ENCODE assay signal across 33 cellular contexts in the genomic region with DNA sequence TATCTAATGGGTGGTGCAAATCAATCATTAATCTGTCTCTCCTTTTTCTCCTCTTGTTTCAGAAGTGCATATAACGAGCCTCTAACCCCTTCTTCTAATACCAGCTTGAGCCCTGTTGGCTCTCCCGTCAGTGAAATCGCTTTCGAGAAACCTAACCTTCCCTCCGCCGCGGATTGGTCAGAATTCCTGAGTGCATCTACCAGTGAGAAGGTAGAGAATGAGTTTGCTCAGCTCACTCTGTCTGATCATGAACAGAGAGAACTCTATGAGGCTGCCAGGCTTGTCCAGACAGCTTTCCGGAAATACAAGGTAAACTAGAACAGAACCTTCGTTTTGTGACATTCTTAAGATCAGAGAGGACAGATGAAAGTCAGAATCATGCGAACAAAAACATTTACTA. TPM values are rescaled to one million over a fixed set of nuclear protein-coding genes. Genes with fewer than 3 reads are reported as not detected.
DNase-seq lines count a peak whose midpoint lies in the region; ATAC-seq, FAIRE-seq and TF ChIP-seq lines count a peak whose summit lies in the region.
"Had no signal": no experiment of that assay in that cellular context is flagged by ENCODE, and none has a peak within 500 bp of the region (broad histone marks: within the 10 kb centered on the region; RNA-seq: fewer than 3 reads in every experiment).

No MANE protein-coding gene starts in this region.

- H3K4me3 ChIP-seq in PC-3 (ENCODE audit: low read length) (no peak overlapping the region), kidney (ENCODE audit: low read length in 2 of 2) (peak overlapping the region; percentile 3 to 15), spleen (no peak overlapping the region)
- H3K4me3 ChIP-seq: A549, dorsolateral prefrontal cortex, GM23248, heart left ventricle, neural progenitor cell, vagina had no signal

- H3K4me1 Mint-ChIP-seq in MCF 10A (ENCODE audit: insufficient read depth, unreplicated experiment): peaks cover 7% of the 10 kb centered on the region
- H3K4me1 Mint-ChIP-seq in effector memory CD8-positive, alpha-beta T cell (ENCODE audit: low read depth in 2 of 2): peaks cover 0 to 7% of the 10 kb centered on the region in 2 donors
- H3K4me1 Mint-ChIP-seq: activated naive CD8-positive, alpha-beta T cell treated with anti-CD3 and anti-CD28 coated beads, Interleukin-2, amount 10 ng/mL, durations not matched to agents 7 days and 5 days; stimulated activated memory B cell treated with anti-CD40 and anti-IgM and Interleukin-4, amounts not matched to agents 10 μg/mL and 1 μg/mL and 100 μg/mL, for 72 hours had no signal

- no peaks in the 10 kb centered on the region for H3K36me3 Mint-ChIP-seq in MCF 10A (ENCODE audit: insufficient read depth, unreplicated experiment)
- peaks cover 13% of the 10 kb centered on the region for H3K36me3 Mint-ChIP-seq in effector memory CD8-positive, alpha-beta T cell (ENCODE audit: insufficient read depth)
- H3K36me3 Mint-ChIP-seq: activated naive CD8-positive, alpha-beta T cell treated with anti-CD3 and anti-CD28 coated beads, Interleukin-2, amount 10 ng/mL, durations not matched to agents 7 days and 5 days; CD8-positive, alpha-beta T cell; stimulated activated memory B cell treated with anti-CD40 and anti-IgM and Interleukin-4, amounts not matched to agents 10 μg/mL and 1 μg/mL and 100 μg/mL, for 72 hours had no signal

- ATAC-seq in PC-3 (peak; percentile 67), HG03520 (IDR thresholded peaks at IDR 0.05; ENCODE audit: unreplicated experiment) (no peak), HG02970 (IDR thresholded peaks at IDR 0.05; ENCODE audit: low FRiP score, unreplicated experiment) (no peak)
- no peak for ATAC-seq in effector memory CD8-positive, alpha-beta T cell (replicated peaks)
- ATAC-seq: A549; CD8-positive, alpha-beta T cell; heart left ventricle; sciatic nerve; stimulated activated memory B cell treated with anti-CD40 and anti-IgM and Interleukin-4, amounts not matched to agents 10 μg/mL and 1 μg/mL and 100 μg/mL, for 72 hours had no signal

- H3K27ac Mint-ChIP-seq in MCF 10A (ENCODE audit: low read depth, unreplicated experiment): peak overlapping the region; percentile 17
- H3K27ac Mint-ChIP-seq in effector memory CD8-positive, alpha-beta T cell: peak overlapping the region in 1 of 2 donors; percentile 74
- H3K27ac Mint-ChIP-seq: activated naive CD8-positive, alpha-beta T cell treated with anti-CD3 and anti-CD28 coated beads, Interleukin-2, amount 10 ng/mL, durations not matched to agents 7 days and 5 days; CD8-positive, alpha-beta T cell; neural progenitor cell; stimulated activated memory B cell treated with anti-CD40 and anti-IgM and Interleukin-4, amounts not matched to agents 10 μg/mL and 1 μg/mL and 100 μg/mL, for 72 hours had no signal

- BruUV-seq in PC-3 (replicated peaks; lab: Mats Ljungman, UMichigan) (no TSS peak), MCF 10A (replicated peaks; lab: Mats Ljungman, UMichigan) (no TSS peak)

- CTCF ChIA-PET in PC-3 (lab: Charles Lee): no interaction called here
- CTCF ChIA-PET in MCF 10A (lab: Yijun Ruan, JAX): interaction anchor here (0.7 to 11.5 kb wide), 2 partner anchors 73 to 133 kb away, joined by 3 to 646 read pairs; no protein-coding TSS in a partner anchor

- POLR2A ChIA-PET in PC-3 (lab: Charles Lee; ENCODE audit: unreplicated experiment): no interaction called here
- POLR2A ChIA-PET in MCF 10A (lab: Yijun Ruan, JAX): interaction anchor here (0.6 to 1.5 kb wide), 9 partner anchors 8 to 1133 kb away, joined by 3 to 6 read pairs (median 3); a partner anchor contains a TSS

- H3K36me3 ChIP-seq in PC-3 (ENCODE audit: low read depth, low read length) (no peaks in the 10 kb centered on the region), kidney (ENCODE audit: control insufficient read depth in 1 of 2, insufficient read depth in 2 of 2, low read length in 2 of 2) (no peaks in the 10 kb centered on the region), spleen (peaks cover 0 to 18% (median 0%) of the 10 kb centered on the region in 6 donors)
- H3K36me3 ChIP-seq: neural progenitor cell, vagina had no signal

- no peaks in the 10 kb centered on the region for H3F3A ChIP-seq in PC-3 (ENCODE audit: low read length, unreplicated experiment)

- TF ChIP-seq POLR2A in spleen (IDR thresholded peaks at IDR 0.05): no peak

- DNase-seq in PC-3: peak; percentile 15
- DNase-seq in MCF 10A (ENCODE audit: unreplicated experiment): peak; percentile 69
- DNase-seq in kidney: peak; percentile 75
- DNase-seq in spleen: no peak
- DNase-seq in NCI-H748 (lab: John Stamatoyannopoulos, UW; ENCODE audit: unreplicated experiment): no peak
- DNase-seq in effector memory CD8-positive, alpha-beta T cell: no peak
- DNase-seq: activated CD4-positive, CD25-positive, alpha-beta regulatory T cell treated with anti-CD3 and anti-CD28 coated beads, Interleukin-2, amount 50 U/mL, for 72 hours; activated effector memory CD4-positive, alpha-beta T cell treated with anti-CD3 and anti-CD28 coated beads, Interleukin-2, amount 50 U/mL, for 16 hours; activated naive CD8-positive, alpha-beta T cell treated with anti-CD3 and anti-CD28 coated beads, Interleukin-2, amount 10 ng/mL, durations not matched to agents 7 days and 5 days; activated T-cell treated with anti-CD3 and anti-CD28 coated beads for 4 hours; CD8-positive, alpha-beta T cell; cerebellar nuclear complex; dorsolateral prefrontal cortex; GM23248; heart left ventricle; IMR-90; kidney glomerular epithelial cell; NCI-H1105 treated with DMSO at 0.1 percent for 48 hours; NCI-H2029 treated with DMSO at 0.1 percent for 48 hours; NCI-H226; NCI-H774; stimulated activated CD4-positive, alpha-beta T cell treated with anti-CD3 and anti-CD28 coated beads, Interleukin-4, amount 100 ng/mL, for 4 hours; T-helper 1 cell had no signal

- no peaks in the 10 kb centered on the region for H3K9me3 Mint-ChIP-seq in MCF 10A (ENCODE audit: unreplicated experiment)
- no peaks in the 10 kb centered on the region for H3K9me3 Mint-ChIP-seq in effector memory CD8-positive, alpha-beta T cell
- H3K9me3 Mint-ChIP-seq: activated naive CD8-positive, alpha-beta T cell treated with anti-CD3 and anti-CD28 coated beads, Interleukin-2, amount 10 ng/mL, durations not matched to agents 7 days and 5 days; CD8-positive, alpha-beta T cell; neural progenitor cell; stimulated activated memory B cell treated with anti-CD40 and anti-IgM and Interleukin-4, amounts not matched to agents 10 μg/mL and 1 μg/mL and 100 μg/mL, for 72 hours had no signal

- intact Hi-C loops in PC-3 (cut with micrococcal nuclease) (no loop called here), MCF 10A (cut with micrococcal nuclease) (no loop called here), kidney (cut with DNase I) (loop anchor here (5.0 kb wide), 1 partner anchor 73 kb away; no protein-coding TSS in a partner anchor), spleen (cut with DNase I; ENCODE audit: low total_unique reads) (no loop called here)

- WGBS in spleen, 5 donors: 84 to 95% (median 91%) methylated on average over 10 of the region's 10 CpGs

- H3K79me2 ChIP-seq in PC-3 (ENCODE audit: low read length): no peaks in the 10 kb centered on the region

- no peaks in the 10 kb centered on the region for H3K9me2 ChIP-seq in PC-3 (replicated peaks; ENCODE audit: low read length)

- TF ChIP-seq CTCF in PC-3 (conservative IDR thresholded peaks at IDR 0.05; ENCODE audit: low read depth, low read length): no peak
- TF ChIP-seq CTCF in MCF 10A (IDR thresholded peaks at IDR 0.05; ENCODE audit: unreplicated experiment): no peak
- no peak for TF ChIP-seq CTCF in kidney (IDR thresholded peaks at IDR 0.05; ENCODE audit: borderline replicate concordance, extremely low read depth, insufficient read depth)
- TF ChIP-seq CTCF in spleen (IDR thresholded peaks at IDR 0.05 in 8 of 11, conservative IDR thresholded peaks at IDR 0.05 in 3 of 11): no peak

- H2AFZ ChIP-seq in PC-3 (ENCODE audit: low read length): no peak overlapping the region
- H2AFZ ChIP-seq: GM23248, neural progenitor cell had no signal

- H3K9ac ChIP-seq in PC-3 (ENCODE audit: low read length): no peak overlapping the region
- no peak overlapping the region for H3K9ac ChIP-seq in kidney (ENCODE audit: low read length in 2 of 2)
- H3K9ac ChIP-seq: GM23248, neural progenitor cell had no signal

- peaks cover 9% of the 10 kb centered on the region; the same call in 1 of the 2 replicates for H3K27me3 ChIP-seq in PC-3 (ENCODE audit: low read length)
- H3K27me3 ChIP-seq in spleen (replicated peaks in 1 of 7): no peaks in the 10 kb centered on the region
- H3K27me3 ChIP-seq: dorsolateral prefrontal cortex, heart left ventricle, neural progenitor cell, vagina had no signal

- H3K4me3 Mint-ChIP-seq in MCF 10A (ENCODE audit: unreplicated experiment): peak overlapping the region; percentile 47
- H3K4me3 Mint-ChIP-seq in effector memory CD8-positive, alpha-beta T cell: no peak overlapping the region
- H3K4me3 Mint-ChIP-seq: activated naive CD8-positive, alpha-beta T cell treated with anti-CD3 and anti-CD28 coated beads, Interleukin-2, amount 10 ng/mL, durations not matched to agents 7 days and 5 days; CD8-positive, alpha-beta T cell; neural progenitor cell; stimulated activated memory B cell treated with anti-CD40 and anti-IgM and Interleukin-4, amounts not matched to agents 10 μg/mL and 1 μg/mL and 100 μg/mL, for 72 hours had no signal

- peak; percentile 85 for FAIRE-seq in kidney (lab: Jason Lieb, UNC)
- FAIRE-seq: A549, astrocyte, GM12892, TTC549 had no signal

- H3K9me3 ChIP-seq in PC-3 (ENCODE audit: low read length) (no peaks in the 10 kb centered on the region), kidney (ENCODE audit: control insufficient read depth in 1 of 2, low read length in 2 of 2) (no peaks in the 10 kb centered on the region), spleen (no peaks in the 10 kb centered on the region)
- H3K9me3 ChIP-seq: A549, heart left ventricle, vagina had no signal

- H3K4me1 ChIP-seq in PC-3 (ENCODE audit: insufficient read depth, low read length) (no peaks in the 10 kb centered on the region), kidney (ENCODE audit: control insufficient read depth in 1 of 2, insufficient read depth in 1 of 2, low read depth in 1 of 2, low read length in 2 of 2) (no peaks in the 10 kb centered on the region), spleen (peaks cover 0 to 29% (median 5%) of the 10 kb centered on the region in 6 donors)
- H3K4me1 ChIP-seq: A549, heart left ventricle, neural progenitor cell, vagina had no signal

- H3K4me2 ChIP-seq in PC-3 (ENCODE audit: low read length): no peak overlapping the region
- H3K4me2 ChIP-seq: A549, neural progenitor cell had no signal

- H3K27ac ChIP-seq in PC-3 (ENCODE audit: low read length): no peak overlapping the region
- H3K27ac ChIP-seq in kidney (ENCODE audit: low read depth in 2 of 2, low read length in 2 of 2): peak overlapping the region in 1 of 2 donors; percentile 33
- peak overlapping the region in 5 of 8 donors; percentile 66 to 80 (median 74) for H3K27ac ChIP-seq in spleen
- H3K27ac ChIP-seq: A549, GM23248, heart left ventricle, neural progenitor cell, vagina had no signal

- no peaks in the 10 kb centered on the region for H3K27me3 Mint-ChIP-seq in MCF 10A (ENCODE audit: insufficient read depth, unreplicated experiment)
- peaks cover 6 to 17% of the 10 kb centered on the region in 2 donors for H3K27me3 Mint-ChIP-seq in effector memory CD8-positive, alpha-beta T cell
- H3K27me3 Mint-ChIP-seq: stimulated activated memory B cell treated with anti-CD40 and anti-IgM and Interleukin-4, amounts not matched to agents 10 μg/mL and 1 μg/mL and 100 μg/mL, for 72 hours had no signal

- no peaks in the 10 kb centered on the region for H4K20me1 ChIP-seq in PC-3 (ENCODE audit: low read length)

RNA-seq across cellular contexts. Expression of a gene that starts 25.3 kb away (rescaled TPM):
- total RNA-seq in PC-3 (2014; rRNA removed) (64.2 and 67.2 TPM in 2 replicates), MCF 10A (2022) (58.6 and 79.6 TPM in 2 replicates), kidney (93.8 TPM), spleen (100 to 1,000 TPM in 3 of 7 donors, 10 to 100 TPM in 4; 71.5 to 181 (median 90.6) TPM)
- polyA plus RNA-seq in kidney (ENCODE audit: insufficient read depth, low read depth, low replicate concordance) (69.7 TPM), spleen (10 to 100 TPM; 29.9 to 52.1 (median 31.1) TPM)

RNA-seq across cellular contexts. Expression of a gene that starts 38.3 kb away (rescaled TPM):
- total RNA-seq in PC-3 (2014; rRNA removed) (4.3 and 5.4 TPM in 2 replicates), MCF 10A (2022) (0.84 and 1.9 TPM in 2 replicates), kidney (23.8 TPM), spleen (10 to 100 TPM in 5 of 7 donors, 1 to 10 TPM in 2; 7.7 to 17.5 (median 14.1) TPM)
- polyA plus RNA-seq in kidney (ENCODE audit: insufficient read depth, low read depth, low replicate concordance) (5.1 TPM), spleen (1 to 10 TPM; 1.7 to 3.5 (median 3.2) TPM)

Comparison
In these comparisons a context has a peak if more than half of its experiments do, and no peak if none do; other contexts are left out.
1. DNase-seq: peak in PC-3 (single experiment), MCF 10A (single experiment) and kidney (single experiment); none in spleen (single experiment), NCI-H748 (single experiment) and effector memory CD8-positive, alpha-beta T cell (0 of 3).
2. H3K4me3 ChIP-seq: peak in kidney (2 of 2); none in PC-3 (single experiment) and spleen (0 of 8).